Comparison of ENCODE assay signal across 13 cellular contexts in genomic region chr7:47327306-47327697, GRCh38.
DNase-seq lines count a peak whose midpoint lies in the region; ATAC-seq, FAIRE-seq and TF ChIP-seq lines count a peak whose summit lies in the region.
"Had no signal": no experiment of that assay in that cellular context is flagged by ENCODE, and none has a peak within 500 bp of the region (broad histone marks: within the 10 kb centered on the region; RNA-seq: fewer than 3 reads in every experiment).

No MANE protein-coding gene starts in this region.

- no peak overlapping the region for H3K56ac ChIP-seq in H1 (replicated peaks; ENCODE audit: insufficient read length, low read depth, low read length)

- CTCF ChIA-PET in H1 (lab: Charles Lee; ENCODE audit: partially characterized antibody), result interaction anchor here (0.6 to 5.1 kb wide), 6 partner anchors 10 to 51 kb away, joined by 3 to 26 read pairs (median 4); no protein-coding TSS in a partner anchor
- CTCF ChIA-PET in activated naive CD4-positive, alpha-beta T cell treated with anti-CD3 and anti-CD28 coated beads, Interleukin-2, amount 10 ng/mL, durations not matched to agents 7 days and 5 days (lab: Charles Lee), result no interaction called here

- no peaks in the 10 kb centered on the region for H3K4me1 Mint-ChIP-seq in activated naive CD4-positive, alpha-beta T cell treated with anti-CD3 and anti-CD28 coated beads, Interleukin-2, amount 10 ng/mL, durations not matched to agents 7 days and 5 days

- H3K36me3 Mint-ChIP-seq in activated naive CD4-positive, alpha-beta T cell treated with anti-CD3 and anti-CD28 coated beads, Interleukin-2, amount 10 ng/mL, durations not matched to agents 7 days and 5 days, result no peaks in the 10 kb centered on the region

- no peak overlapping the region; the same call in 1 of the 2 replicates for H2BK12ac ChIP-seq in H1 (ENCODE audit: low read depth, low read length)
- peak overlapping the region; percentile 80 to 81 for H2BK12ac ChIP-seq in mesenchymal stem cell (ENCODE audit: low read length in 2 of 2)

- no peak overlapping the region for H2BK15ac ChIP-seq in H1 (ENCODE audit: low read length)
- peak overlapping the region; percentile 26 for H2BK15ac ChIP-seq in mesenchymal stem cell (ENCODE audit: low read depth, poor library complexity, severe bottlenecking)

- TF ChIP-seq POLR2A in H1 (IDR thresholded peaks at IDR 0.05; ENCODE audit: control extremely low read depth in 1 of 2, low read depth in 2 of 2, low read length in 2 of 2), result no peak

- H4K20me1 ChIP-seq in H1 (replicated peaks in 1 of 2; ENCODE audit: control insufficient read depth in 1 of 2, insufficient read depth in 2 of 2, low read length in 2 of 2), result no peaks in the 10 kb centered on the region

- no peak for TF ChIP-seq EP300 in H1 (IDR thresholded peaks at IDR 0.05; ENCODE audit: borderline replicate concordance in 1 of 2, low read depth in 2 of 2, low read length in 2 of 2)

- no peak overlapping the region for H2AFZ ChIP-seq in H1 (ENCODE audit: low read length)
- H2AFZ ChIP-seq in mesenchymal stem cell (ENCODE audit: low read depth, low read length), result no peak overlapping the region

- no peak for TF ChIP-seq RAD21 in H1 (IDR thresholded peaks at IDR 0.05 in 1 of 2, conservative IDR thresholded peaks at IDR 0.05 in 1 of 2; ENCODE audit: low read depth in 2 of 2, low read length in 2 of 2)

- H2BK120ac ChIP-seq in H1 (replicated peaks; ENCODE audit: low read depth, low read length) (no peak overlapping the region), mesenchymal stem cell (ENCODE audit: low read depth, low read length) (peak overlapping the region; percentile 95)

- H3K23ac ChIP-seq in H1 (ENCODE audit: insufficient read length), result no peak overlapping the region
- peak overlapping the region in 1 of 2 experiments; percentile 61 for H3K23ac ChIP-seq in mesenchymal stem cell (ENCODE audit: low read length in 2 of 2)

- POLR2A ChIA-PET in H1 (lab: Charles Lee; ENCODE audit: partially characterized antibody), result interaction anchor here (1.2 to 1.7 kb wide), 4 partner anchors 9 to 20 kb away, joined by 4 read pairs; no protein-coding TSS in a partner anchor

- H3K27ac Mint-ChIP-seq in activated naive CD4-positive, alpha-beta T cell treated with anti-CD3 and anti-CD28 coated beads, Interleukin-2, amount 10 ng/mL, durations not matched to agents 7 days and 5 days, result no peak overlapping the region
- H3K27ac Mint-ChIP-seq: activated T-cell treated with anti-CD3 and anti-CD28 coated beads, Interleukin-2, amount 50 U/mL, for 72 hours had no signal

- H4K8ac ChIP-seq in H1 (ENCODE audit: extremely low read depth, insufficient read depth, low read length) (no peak overlapping the region), mesenchymal stem cell (ENCODE audit: low read length) (peak overlapping the region; percentile 98)

- no peaks in the 10 kb centered on the region for H3K23me2 ChIP-seq in H1 (ENCODE audit: low read depth, low read length)

- H3K18ac ChIP-seq in H1 (ENCODE audit: extremely low read depth, low read length) (peak overlapping the region; percentile 51), mesenchymal stem cell (ENCODE audit: low read depth in 1 of 2, low read length in 2 of 2) (peak overlapping the region; percentile 97 to 100)

- H3K4me1 ChIP-seq in HUES48 (ENCODE audit: control insufficient read depth, insufficient read depth, low read length) (peaks cover 31% of the 10 kb centered on the region), H1 (replicated peaks in 1 of 4; ENCODE audit: control insufficient read depth in 3 of 4, insufficient read depth in 4 of 4, low read length in 3 of 4) (peaks cover 21 to 43% (median 28%) of the 10 kb centered on the region in 4 experiments), mesenchymal stem cell (ENCODE audit: control insufficient read depth, insufficient read depth, low read depth, low read length) (peaks cover 39% of the 10 kb centered on the region)

- no peaks in the 10 kb centered on the region for H3K79me2 ChIP-seq in H1 (ENCODE audit: control insufficient read depth in 1 of 2, insufficient read depth in 2 of 2, low read length in 2 of 2)

- H3K27me3 Mint-ChIP-seq in activated naive CD4-positive, alpha-beta T cell treated with anti-CD3 and anti-CD28 coated beads, Interleukin-2, amount 10 ng/mL, durations not matched to agents 7 days and 5 days, result no peaks in the 10 kb centered on the region

- no peak for FAIRE-seq in H1 (lab: Jason Lieb, UNC)
- FAIRE-seq: GM19239 had no signal

- no peak overlapping the region for H2BK5ac ChIP-seq in H1 (ENCODE audit: low read depth, low read length)
- H2BK5ac ChIP-seq in mesenchymal stem cell (ENCODE audit: low read depth, low read length, poor library complexity, severe bottlenecking), result no peak overlapping the region

- DNase-seq in H1 (ENCODE audit: low read depth in 1 of 2, low spot score in 2 of 2) (no peak), mesenchymal stem cell (no peak), substantia nigra (lab: John Stamatoyannopoulos, UW) (peak in 6 of 49 donors; percentile 37 to 75 (median 50))
- DNase-seq in activated naive CD4-positive, alpha-beta T cell treated with anti-CD3 and anti-CD28 coated beads, Interleukin-2, amount 10 ng/mL, durations not matched to agents 7 days and 5 days, result no peak
- DNase-seq: activated T-cell treated with anti-CD3 and anti-CD28 coated beads, Interleukin-2, amount 50 U/mL, for 72 hours; NCI-H1930; T-helper 1 cell had no signal

- H4K5ac ChIP-seq in H1 (ENCODE audit: insufficient read length, low read depth, low read length), result no peak overlapping the region

- 67% methylated on average over 7 of the region's 7 CpGs; no CpG with 5 or more reads in 1 of the 2 experiments for WGBS in H1 (ENCODE audit: extremely low coverage in 1 of 2, insufficient coverage in 1 of 2, insufficient read length in 1 of 2, insufficient replicate concordance in 2 of 2, low coverage in 1 of 2, low lambda C conversion rate in 2 of 2, missing lambda C conversion rate in 1 of 2), 2 experiments
- 25% methylated on average over 7 of the region's 7 CpGs for WGBS in mesenchymal stem cell

- H3K79me1 ChIP-seq in H1 (ENCODE audit: low read depth, low read length) (no peaks in the 10 kb centered on the region), mesenchymal stem cell (replicated peaks; ENCODE audit: low read length, poor library complexity, severe bottlenecking) (peaks cover 33% of the 10 kb centered on the region)

- no peak overlapping the region for H4K91ac ChIP-seq in H1 (replicated peaks; ENCODE audit: insufficient read length, low read length)
- peak overlapping the region; percentile 100 for H4K91ac ChIP-seq in mesenchymal stem cell (ENCODE audit: low read length)

- H3K4me3 ChIP-seq in HUES48 (ENCODE audit: low read depth, low read length), result no peak overlapping the region
- peak overlapping the region in 2 of 4 experiments; percentile 45 to 57; a peak in 4 of 8 replicates for H3K4me3 ChIP-seq in H1 (ENCODE audit: extremely low read depth in 1 of 4, insufficient read depth in 2 of 4, low read depth in 3 of 4, low read length in 4 of 4)
- H3K4me3 ChIP-seq in mesenchymal stem cell (ENCODE audit: insufficient read depth in 1 of 2, low read depth in 1 of 2, low read length in 2 of 2), result peak overlapping the region in 1 of 2 experiments; percentile 47

- H3K9me3 ChIP-seq in HUES48 (ENCODE audit: control insufficient read depth, insufficient read depth, low read length), result no peaks in the 10 kb centered on the region
- H3K9me3 ChIP-seq in H1 (ENCODE audit: insufficient read depth in 2 of 2, low read depth in 1 of 2, low read length in 1 of 2), result no peaks in the 10 kb centered on the region
- H3K9me3 ChIP-seq in mesenchymal stem cell (ENCODE audit: control insufficient read depth, low read length), result no peaks in the 10 kb centered on the region
- H3K9me3 ChIP-seq: neutrophil had no signal

- H3K27ac ChIP-seq in HUES48 (ENCODE audit: low read depth, low read length), result peak overlapping the region; percentile 93
- H3K27ac ChIP-seq in H1 (ENCODE audit: low read depth, low read length), result 0 out of 2 replicates have a peak overlapping the region, but pooled peaks have one; percentile 79
- peak overlapping the region; percentile 84 for H3K27ac ChIP-seq in mesenchymal stem cell (ENCODE audit: low read length, poor library complexity, severe bottlenecking)
- peak overlapping the region; percentile 68 for H3K27ac ChIP-seq in substantia nigra (ENCODE audit: low read depth, low read length, poor library complexity, severe bottlenecking)
- H3K27ac ChIP-seq: neutrophil had no signal

- H3K4ac ChIP-seq in H1 (replicated peaks; ENCODE audit: insufficient read length, low read depth, low read length), result no peak overlapping the region
- peak overlapping the region; percentile 87 to 96 for H3K4ac ChIP-seq in mesenchymal stem cell (ENCODE audit: low read depth in 1 of 2, low read length in 2 of 2)

- H3K14ac ChIP-seq in H1 (ENCODE audit: insufficient read length), result no peak overlapping the region
- H3K14ac ChIP-seq in mesenchymal stem cell (ENCODE audit: low read length in 2 of 2), result peak overlapping the region in 1 of 2 experiments; percentile 62

- H3K36me3 ChIP-seq in HUES48 (ENCODE audit: control insufficient read depth, insufficient read depth, low read length), result no peaks in the 10 kb centered on the region
- H3K36me3 ChIP-seq in H1 (ENCODE audit: control insufficient read depth in 2 of 4, insufficient read depth in 4 of 4, low read length in 3 of 4), result no peaks in the 10 kb centered on the region
- peaks cover 0 to 33% of the 10 kb centered on the region in 2 experiments for H3K36me3 ChIP-seq in mesenchymal stem cell (ENCODE audit: control insufficient read depth in 1 of 2, insufficient read depth in 2 of 2, low read depth in 1 of 2, low read length in 2 of 2)
- H3K36me3 ChIP-seq: neutrophil had no signal

- no peak for ATAC-seq in GM19324 (IDR thresholded peaks at IDR 0.05; ENCODE audit: low FRiP score, unreplicated experiment)
- ATAC-seq in GM21825 (IDR thresholded peaks at IDR 0.05; ENCODE audit: unreplicated experiment), result no peak
- ATAC-seq in HG02588 (IDR thresholded peaks at IDR 0.05; ENCODE audit: unreplicated experiment), result no peak
- ATAC-seq: activated T-cell treated with anti-CD3 and anti-CD28 coated beads, Interleukin-2, amount 50 U/mL, for 72 hours had no signal

- H2AK5ac ChIP-seq in H1 (ENCODE audit: low read depth, low read length) (no peak overlapping the region), mesenchymal stem cell (ENCODE audit: low read length, severe bottlenecking) (peak overlapping the region; percentile 63)

- H2BK20ac ChIP-seq in H1 (ENCODE audit: low read length), result no peak overlapping the region

- TF ChIP-seq CTCF in H1 (IDR thresholded peaks at IDR 0.05; ENCODE audit: control extremely low read depth in 1 of 3, insufficient read depth in 1 of 3, low read depth in 1 of 3, low read length in 3 of 3), result no peak

- no peaks in the 10 kb centered on the region for H3K27me3 ChIP-seq in HUES48 (ENCODE audit: control insufficient read depth, insufficient read depth, low read length)
- no peaks in the 10 kb centered on the region for H3K27me3 ChIP-seq in H1 (replicated peaks in 1 of 4; ENCODE audit: control insufficient read depth in 3 of 4, extremely low read depth in 1 of 4, insufficient read depth in 3 of 4, low read length in 3 of 4)
- H3K27me3 ChIP-seq in mesenchymal stem cell (ENCODE audit: control insufficient read depth in 1 of 2, insufficient read depth in 1 of 2, low read length in 2 of 2), result peaks cover 0 to 15% of the 10 kb centered on the region in 2 experiments
- H3K27me3 ChIP-seq: neutrophil had no signal

- H3K9me3 Mint-ChIP-seq in activated naive CD4-positive, alpha-beta T cell treated with anti-CD3 and anti-CD28 coated beads, Interleukin-2, amount 10 ng/mL, durations not matched to agents 7 days and 5 days, result peaks cover 2% of the 10 kb centered on the region
- H3K9me3 Mint-ChIP-seq: activated T-cell treated with anti-CD3 and anti-CD28 coated beads, Interleukin-2, amount 50 U/mL, for 72 hours had no signal

- no peak overlapping the region for H3K4me3 Mint-ChIP-seq in activated naive CD4-positive, alpha-beta T cell treated with anti-CD3 and anti-CD28 coated beads, Interleukin-2, amount 10 ng/mL, durations not matched to agents 7 days and 5 days
- H3K4me3 Mint-ChIP-seq: activated T-cell treated with anti-CD3 and anti-CD28 coated beads, Interleukin-2, amount 50 U/mL, for 72 hours had no signal

- H3K4me2 ChIP-seq in H1 (ENCODE audit: insufficient read depth in 1 of 2, low read depth in 2 of 2, low read length in 2 of 2) (peak overlapping the region; percentile 63 to 98), mesenchymal stem cell (ENCODE audit: low read length, poor library complexity, severe bottlenecking) (peak overlapping the region; percentile 37)

- H3K9ac ChIP-seq in HUES48 (ENCODE audit: low read depth, low read length) (no peak overlapping the region), H1 (replicated peaks in 1 of 4; ENCODE audit: extremely low read depth in 1 of 4, low read depth in 3 of 4, low read length in 3 of 4) (0 out of 7 replicates have a peak overlapping the region, but pooled peaks of 1 of the 4 experiments have one; percentile 64), mesenchymal stem cell (ENCODE audit: low read length) (peak overlapping the region; percentile 58)
